Comparison of ENCODE assay signal across 8 cellular contexts in the genomic region with DNA sequence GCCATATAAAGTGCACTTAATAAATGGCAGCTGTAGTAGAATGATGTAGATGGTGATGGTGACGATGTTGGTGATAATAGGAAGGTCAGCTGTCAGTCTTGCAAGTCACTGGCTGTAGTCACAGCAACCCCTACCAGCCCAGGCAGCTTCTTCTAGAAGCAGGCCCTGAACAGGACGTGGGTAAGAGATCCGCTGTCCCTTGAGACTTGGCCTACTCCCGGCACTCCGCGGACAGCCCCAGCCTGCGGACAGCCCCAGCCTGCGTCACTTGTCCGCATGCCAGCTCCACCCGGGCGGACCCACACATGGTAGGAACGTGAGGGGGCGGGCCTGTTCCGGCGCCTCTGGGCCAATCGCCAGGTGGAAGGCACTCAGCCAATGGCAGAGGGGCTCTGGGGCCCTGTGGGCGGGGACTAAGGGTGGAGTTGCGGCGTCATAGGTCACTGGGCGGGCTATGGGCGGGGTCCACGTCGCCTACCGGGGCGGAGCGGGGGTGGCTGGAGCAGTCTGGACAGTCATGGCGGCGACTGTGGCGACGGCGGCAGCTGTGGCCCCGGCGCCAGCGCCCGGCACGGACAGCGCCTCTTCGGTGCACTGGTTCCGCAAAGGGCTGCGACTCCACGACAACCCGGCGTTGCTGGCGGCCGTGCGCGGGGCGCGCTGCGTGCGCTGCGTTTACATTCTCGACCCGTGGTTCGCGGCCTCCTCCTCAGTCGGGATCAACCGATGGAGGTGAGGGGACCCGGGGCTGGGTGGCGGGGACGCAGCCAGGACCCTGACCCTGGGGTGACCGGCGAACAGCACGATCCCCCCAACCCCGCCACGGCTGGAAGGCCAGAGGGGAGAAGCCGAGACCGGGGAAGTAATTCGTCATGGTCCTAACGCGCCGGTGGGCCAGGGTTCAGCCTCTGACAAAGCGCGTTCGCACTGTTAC. TPM values are rescaled to one million over a fixed set of nuclear protein-coding genes. Genes with fewer than 3 reads are reported as not detected.
DNase-seq lines count a peak whose midpoint lies in the region; ATAC-seq and TF ChIP-seq lines count a peak whose summit lies in the region.

A gene (plus strand): TSS at position 502 of the 934 bp plus-strand sequence. CDS start 16 bp downstream, at position 518.

- peaks cover 48% of the 10 kb centered on the region for H3K79me2 ChIP-seq in OCI-LY3 (ENCODE audit: low read length)

- peak within 1 kb of the TSS; percentile 92 for H3K4me2 ChIP-seq in OCI-LY3 (ENCODE audit: low read length)

- DNase-seq in D341Med (ENCODE audit: low spot score) (peak; percentile 96), HuH-7 (ENCODE audit: low spot score) (peak; percentile 97), endothelial cell (ENCODE audit: low spot score) (peak; percentile 99), midbrain (lab: John Stamatoyannopoulos, UW) (peak; percentile 98)
- DNase-seq in activated CD8-positive, alpha-beta memory T cell treated with anti-CD3 and anti-CD28 coated beads, Interleukin-2, amount 50 U/mL, for 48 hours, result peak; percentile 99
- peak; percentile 98 to 99 for DNase-seq in stimulated activated CD8-positive, alpha-beta memory T cell treated with anti-CD3 and anti-CD28 coated beads, Interleukin-2, amount 100 ng/mL, for 1 hour (ENCODE audit: low read depth in 2 of 2)

- H3K9me3 ChIP-seq in OCI-LY3 (ENCODE audit: insufficient read depth, low read length), result no peaks in the 10 kb centered on the region

- H3K4me3 Mint-ChIP-seq in endothelial cell (ENCODE audit: unreplicated experiment), result peak within 1 kb of the TSS; percentile 89

- peak within 1 kb of the TSS; percentile 63 for H2AFZ ChIP-seq in OCI-LY3 (ENCODE audit: low read depth, low read length)

- peak within 1 kb of the TSS; percentile 77 for H3K27ac Mint-ChIP-seq in endothelial cell (ENCODE audit: unreplicated experiment)

- TF ChIP-seq CTCF in OCI-LY3 (IDR thresholded peaks at IDR 0.05; ENCODE audit: low read depth, low read length) (no peak), endothelial cell (IDR thresholded peaks at IDR 0.05; ENCODE audit: unreplicated experiment) (no peak)

- H4K20me1 ChIP-seq in OCI-LY3 (ENCODE audit: insufficient read depth, low read length), result peaks cover 36% of the 10 kb centered on the region

- no peaks in the 10 kb centered on the region for H3K9me3 Mint-ChIP-seq in endothelial cell (ENCODE audit: unreplicated experiment)

- H3K27ac ChIP-seq in OCI-LY3 (ENCODE audit: low read length), result peak within 1 kb of the TSS; percentile 65

- H3K27me3 ChIP-seq in OCI-LY3 (ENCODE audit: low read depth, low read length), result no peaks in the 10 kb centered on the region

- no peaks in the 10 kb centered on the region for H3K36me3 Mint-ChIP-seq in endothelial cell (ENCODE audit: low read depth, unreplicated experiment)

- no peaks in the 10 kb centered on the region for H3K36me3 ChIP-seq in OCI-LY3 (replicated peaks; ENCODE audit: low read depth, low read length)

- H3K4me1 ChIP-seq in OCI-LY3 (ENCODE audit: low read length), result peaks cover 52% of the 10 kb centered on the region

- peak within 1 kb of the TSS; percentile 79 for H3K4me3 ChIP-seq in OCI-LY3 (ENCODE audit: low read length)

- H3K9ac ChIP-seq in OCI-LY3 (ENCODE audit: low read length), result peak within 1 kb of the TSS; percentile 82

- ATAC-seq in GM21515 (IDR thresholded peaks at IDR 0.05; ENCODE audit: unreplicated experiment), result peak; percentile 88

- peaks cover 9% of the 10 kb centered on the region for H3K27me3 Mint-ChIP-seq in endothelial cell (ENCODE audit: unreplicated experiment)

- H3K4me1 Mint-ChIP-seq in endothelial cell (ENCODE audit: unreplicated experiment), result peaks cover 12% of the 10 kb centered on the region

RNA-seq across cellular contexts. Expression of the gene that starts here (rescaled TPM):
- total RNA-seq in endothelial cell (ENCODE audit: unreplicated experiment), result 23.8 TPM

Comparison
In these comparisons a context has a peak if more than half of its experiments do, and no peak if none do; other contexts are left out.
1. Peak in every context shown above with its lines: DNase-seq, ATAC-seq, H3K4me3 ChIP-seq and H3K27ac ChIP-seq.